Comparison of ENCODE assay signal across 13 cellular contexts in genomic region chr7:154776350-154776749, GRCh38.
"Had no signal": no experiment of that assay in that cellular context is flagged by ENCODE, and none has a peak within 500 bp of the region (broad histone marks: within the 10 kb centered on the region; RNA-seq: fewer than 3 reads in every experiment).

No MANE protein-coding gene starts in this region.

- H3K27me3 ChIP-seq: left lung, spleen had no signal

- H3K27ac Mint-ChIP-seq: activated naive CD4-positive, alpha-beta T cell treated with anti-CD3 and anti-CD28 coated beads, Interleukin-2, amount 50 U/mL, for 24 hours; natural killer cell; progenitor cell of endocrine pancreas; stimulated activated naive B cell treated with anti-CD40 and anti-IgM and Interleukin-4, amounts not matched to agents 10 μg/mL and 1 μg/mL and 100 μg/mL, for 72 hours; type B pancreatic cell had no signal

- H3K4me3 ChIP-seq: left lung, spleen had no signal

- H3K9me3 Mint-ChIP-seq: type B pancreatic cell had no signal

- H3K4me1 Mint-ChIP-seq: natural killer cell; stimulated activated naive B cell treated with anti-CD40 and anti-IgM and Interleukin-4, amounts not matched to agents 10 μg/mL and 1 μg/mL and 100 μg/mL, for 72 hours had no signal

- H3K4me3 Mint-ChIP-seq: activated naive CD4-positive, alpha-beta T cell treated with anti-CD3 and anti-CD28 coated beads, Interleukin-2, amount 50 U/mL, for 24 hours; natural killer cell; stimulated activated naive B cell treated with anti-CD40 and anti-IgM and Interleukin-4, amounts not matched to agents 10 μg/mL and 1 μg/mL and 100 μg/mL, for 72 hours; type B pancreatic cell had no signal

- H3K27ac ChIP-seq: left lung, spleen, VCaP had no signal

- ATAC-seq: esophagus mucosa; natural killer cell; right cardiac atrium; stimulated activated naive B cell treated with anti-CD40 and anti-IgM and Interleukin-4, amounts not matched to agents 10 μg/mL and 1 μg/mL and 100 μg/mL, for 72 hours had no signal

- H3K4me1 ChIP-seq: left lung, spleen had no signal

- H3K27me3 Mint-ChIP-seq: activated naive CD4-positive, alpha-beta T cell treated with anti-CD3 and anti-CD28 coated beads, Interleukin-2, amount 50 U/mL, for 24 hours; stimulated activated naive B cell treated with anti-CD40 and anti-IgM and Interleukin-4, amounts not matched to agents 10 μg/mL and 1 μg/mL and 100 μg/mL, for 72 hours had no signal

- H3K9me3 ChIP-seq: left lung had no signal

- H3K36me3 ChIP-seq: left lung, spleen had no signal

- DNase-seq: activated T-cell treated with anti-CD3 and anti-CD28 coated beads for 4 hours; glutamatergic neuron; left lung; natural killer cell; right cardiac atrium; spleen; stimulated activated CD4-positive, alpha-beta T cell treated with anti-CD3 and anti-CD28 coated beads, Interleukin-1b, Interleukin-23, amount 100 ng/mL, for 48 hours; stimulated activated naive B cell treated with anti-CD40 and anti-IgM and Interleukin-4, amounts not matched to agents 10 μg/mL and 1 μg/mL and 100 μg/mL, for 72 hours had no signal

- H3K36me3 Mint-ChIP-seq: activated naive CD4-positive, alpha-beta T cell treated with anti-CD3 and anti-CD28 coated beads, Interleukin-2, amount 50 U/mL, for 24 hours; natural killer cell; type B pancreatic cell had no signal
